Comparison of ENCODE assay signal across 8 cellular contexts in genomic region chr9:106878943-106879916, GRCh38. TPM values are rescaled to one million over a fixed set of nuclear protein-coding genes. Genes with fewer than 3 reads are reported as not detected.
A peak's percentile ranks its signal among the peaks of the same experiment; 100 is the strongest.
DNase-seq lines count a peak whose midpoint lies in the region; FAIRE-seq and TF ChIP-seq lines count a peak whose summit lies in the region.

No MANE protein-coding gene starts in this region.

- in situ Hi-C loops in GM13977 (cut with MboI; ENCODE audit: low pct_unique_long_range_greater_than_20kb, low sequenced_read_pairs, unreplicated experiment), result no loop called here

- H3K36me3 ChIP-seq in stomach smooth muscle (ENCODE audit: control insufficient read depth in 2 of 2, insufficient read depth in 2 of 2, low read length in 2 of 2), result no peaks in the 10 kb centered on the region

- peaks cover 94% of the 10 kb centered on the region for H3K4me1 Mint-ChIP-seq in brain

- H3K36me3 Mint-ChIP-seq in brain, result peaks cover 86% of the 10 kb centered on the region

- H3K27ac ChIP-seq in stomach smooth muscle (ENCODE audit: low read length), result peak overlapping the region; percentile 66

- no peaks in the 10 kb centered on the region for H3K9me3 ChIP-seq in stomach smooth muscle (ENCODE audit: control insufficient read depth in 2 of 2, low read length in 2 of 2)

- TF ChIP-seq CTCF in brain (conservative IDR thresholded peaks at IDR 0.05) (no peak), GM13977 (IDR thresholded peaks at IDR 0.05; ENCODE audit: extremely low read depth, insufficient read depth, missing control alignments) (no peak)

- H3K27me3 Mint-ChIP-seq in brain, result no peaks in the 10 kb centered on the region

- H3K4me3 ChIP-seq in stomach smooth muscle (ENCODE audit: low read length in 2 of 2), result peak overlapping the region in 1 of 2 donors; percentile 35

- H3K9ac ChIP-seq in stomach smooth muscle (ENCODE audit: low read length in 2 of 2), result peak overlapping the region in 1 of 2 donors; percentile 21

- peak overlapping the region; percentile 35 to 96 (median 83) for H3K27ac Mint-ChIP-seq in brain

- peaks cover 38% of the 10 kb centered on the region for H3K4me1 ChIP-seq in stomach smooth muscle (ENCODE audit: control insufficient read depth, insufficient read depth, low read length)

- peak overlapping the region in 4 of 5 experiments; percentile 4 to 62 (median 52) for H3K4me3 Mint-ChIP-seq in brain

- no peaks in the 10 kb centered on the region for H3K27me3 ChIP-seq in stomach smooth muscle (ENCODE audit: control insufficient read depth in 1 of 2, insufficient read depth in 2 of 2, low read length in 2 of 2)

- H3K9me3 Mint-ChIP-seq in brain, result peaks cover 0 to 40% (median 14%) of the 10 kb centered on the region in 5 experiments

- FAIRE-seq in islet of Langerhans (lab: Jason Lieb, UNC), result peak; percentile 97

- peak; percentile 61 for DNase-seq in NCI-H1092 treated with DMSO at 0.1 percent for 48 hours (lab: John Stamatoyannopoulos, UW)
- DNase-seq in RKO (ENCODE audit: low spot score), result no peak
- DNase-seq in NCI-H128 (lab: John Stamatoyannopoulos, UW; ENCODE audit: unreplicated experiment), result no peak
- no peak for DNase-seq in NK-92 treated with Interleukin-12 subunit alpha and Interleukin-12 subunit beta, amount 100 ng/mL, for 24 hours (lab: John Stamatoyannopoulos, UW)
- no peak for DNase-seq in GM13977 (ENCODE audit: low spot score)

RNA-seq across cellular contexts. Expression of gene ZNF462, which starts 16.3 kb away (rescaled TPM):
- 5.3 TPM for polyA plus RNA-seq in brain (ENCODE audit: insufficient read depth, low read depth, low replicate concordance)
